ENCODE assay signal across 8 cellular contexts in the genomic region with DNA sequence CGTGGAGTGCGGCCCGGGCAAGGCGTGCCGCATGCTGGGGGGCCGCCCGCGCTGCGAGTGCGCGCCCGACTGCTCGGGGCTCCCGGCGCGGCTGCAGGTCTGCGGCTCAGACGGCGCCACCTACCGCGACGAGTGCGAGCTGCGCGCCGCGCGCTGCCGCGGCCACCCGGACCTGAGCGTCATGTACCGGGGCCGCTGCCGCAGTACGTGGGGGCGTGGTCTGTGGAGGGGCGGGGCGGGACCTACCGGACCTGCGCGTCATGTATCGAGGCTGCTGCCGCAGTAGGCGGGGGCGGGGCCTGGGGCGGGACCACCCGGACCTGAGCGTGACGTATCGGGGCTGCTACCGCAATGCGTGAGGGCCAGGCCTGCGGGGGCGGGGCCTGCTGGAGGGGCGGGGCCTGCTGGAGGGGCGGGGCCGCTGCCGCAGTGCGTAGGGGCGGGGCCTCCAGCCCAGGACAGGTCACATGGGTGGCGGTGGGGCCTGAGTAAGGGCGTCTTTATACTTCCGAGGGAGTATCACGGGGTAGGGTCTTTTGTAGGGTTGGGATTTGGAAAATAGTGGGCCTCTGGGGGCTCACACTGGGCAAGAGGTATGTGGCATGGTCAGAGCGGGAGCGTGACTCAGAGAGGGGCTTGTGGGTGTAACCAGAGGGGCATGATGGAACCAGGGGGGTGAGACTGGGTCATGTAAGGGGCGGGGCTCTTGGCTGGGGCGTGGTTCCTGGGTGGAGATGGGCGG. TPM values are rescaled to one million over a fixed set of nuclear protein-coding genes. Genes with fewer than 3 reads are reported as not detected.
DNase-seq lines count a peak whose midpoint lies in the region; ATAC-seq and TF ChIP-seq lines count a peak whose summit lies in the region.

No MANE protein-coding gene starts in this region.

- no peaks in the 10 kb centered on the region for H3K9me3 ChIP-seq in BLaER1 treated with 17β-estradiol and CSF1 and Interleukin-3, amounts not matched to agents 10 nM and 100 nM (replicated peaks in 1 of 11)
- no peaks in the 10 kb centered on the region for H3K9me3 ChIP-seq in colonic mucosa
- H3K9me3 ChIP-seq in left lung, result no peaks in the 10 kb centered on the region

- intact Hi-C loops in colonic mucosa (cut with DNase I), result no loop called here
- intact Hi-C loops in left lung (cut with DNase I), result no loop called here

- peak overlapping the region; percentile 77 to 97 (median 95) for H3K4me2 ChIP-seq in BLaER1 treated with 17β-estradiol and CSF1 and Interleukin-3, amounts not matched to agents 10 nM and 100 nM

- peak overlapping the region; percentile 77 to 91 (median 86) for H3K4me3 ChIP-seq in BLaER1 treated with 17β-estradiol and CSF1 and Interleukin-3, amounts not matched to agents 10 nM and 100 nM
- H3K4me3 ChIP-seq in colonic mucosa (peak overlapping the region; percentile 58), left lung (peak overlapping the region; percentile 60)

- H3K4me1 ChIP-seq in BLaER1 treated with 17β-estradiol and CSF1 and Interleukin-3, amounts not matched to agents 10 nM and 100 nM, result peaks cover 13 to 42% (median 34%) of the 10 kb centered on the region in 10 experiments
- no peaks in the 10 kb centered on the region for H3K4me1 ChIP-seq in colonic mucosa
- peaks cover 10 to 48% of the 10 kb centered on the region in 2 donors for H3K4me1 ChIP-seq in left lung

- H3K36me3 ChIP-seq in BLaER1 treated with 17β-estradiol and CSF1 and Interleukin-3, amounts not matched to agents 10 nM and 100 nM, result no peaks in the 10 kb centered on the region
- H3K36me3 ChIP-seq in colonic mucosa, result no peaks in the 10 kb centered on the region
- H3K36me3 ChIP-seq in left lung, result no peaks in the 10 kb centered on the region

- TF ChIP-seq CTCF in colonic mucosa (IDR thresholded peaks at IDR 0.05), result peak; percentile 24
- TF ChIP-seq CTCF in left lung (IDR thresholded peaks at IDR 0.05), result peak in 1 of 2 donors; percentile 35

- peaks cover 37 to 46% (median 44%) of the 10 kb centered on the region in 11 experiments for H3K27me3 ChIP-seq in BLaER1 treated with 17β-estradiol and CSF1 and Interleukin-3, amounts not matched to agents 10 nM and 100 nM
- H3K27me3 ChIP-seq in colonic mucosa (peaks cover 12% of the 10 kb centered on the region), left lung (peaks cover 0 to 25% of the 10 kb centered on the region in 2 donors)

- ATAC-seq in HG03457 (IDR thresholded peaks at IDR 0.05; ENCODE audit: unreplicated experiment), result peak; percentile 41
- ATAC-seq in left lung, result peak; percentile 86

- peak overlapping the region; percentile 83 to 98 (median 92) for H3K9ac ChIP-seq in BLaER1 treated with 17β-estradiol and CSF1 and Interleukin-3, amounts not matched to agents 10 nM and 100 nM
- peak overlapping the region; percentile 68 to 90 for H3K9ac ChIP-seq in colonic mucosa (ENCODE audit: low read depth in 2 of 2, low read length in 2 of 2)

- DNase-seq in GM19240 (ENCODE audit: insufficient read length, low spot score) (peak; percentile 99), NCI-H510A treated with DMSO at 0.1 percent for 48 hours (lab: John Stamatoyannopoulos, UW) (peak; percentile 19), colonic mucosa (peak; percentile 100), left lung (peak; percentile 100)
- DNase-seq in activated CD4-positive, alpha-beta T cell treated with anti-CD3 and anti-CD28 coated beads for 4 hours, result peak; percentile 100
- peak; percentile 99 for DNase-seq in stimulated activated CD4-positive, alpha-beta T cell treated with anti-CD3 and anti-CD28 coated beads, Interleukin-2, amount 100 ng/mL, for 4 hours (ENCODE audit: low read depth)

- H4K20me1 ChIP-seq in BLaER1 treated with 17β-estradiol and CSF1 and Interleukin-3, amounts not matched to agents 10 nM and 100 nM, result peaks cover 11 to 32% (median 21%) of the 10 kb centered on the region in 11 experiments; a peak in 19 of 22 replicates

- H3K27ac ChIP-seq in BLaER1 treated with 17β-estradiol and CSF1 and Interleukin-3, amounts not matched to agents 10 nM and 100 nM, result peak overlapping the region; percentile 86 to 94 (median 92)
- H3K27ac ChIP-seq in colonic mucosa, result peak overlapping the region; percentile 81
- peak overlapping the region; percentile 91 to 92 for H3K27ac ChIP-seq in left lung

RNA-seq across cellular contexts. Expression of a gene that starts 4.3 kb away (rescaled TPM):
- total RNA-seq in colonic mucosa (10 to 100 TPM in 1 of 2 donors, 1 to 10 TPM in 1; 4.5 to 10.1 TPM), left lung (100 to 1,000 TPM in 1 of 2 donors, 10 to 100 TPM in 1; 94.8 to 145 TPM)

RNA-seq across cellular contexts. Expression of a gene that starts 14.8 kb away (rescaled TPM):
- total RNA-seq in colonic mucosa, result not detected
- total RNA-seq in left lung, result not detected

RNA-seq across cellular contexts. Expression of a gene that starts 17.4 kb away (rescaled TPM):
- total RNA-seq in colonic mucosa (10 to 100 TPM; 54.6 to 74.7 TPM), left lung (10 to 100 TPM; 24.3 to 34.0 TPM)

RNA-seq across cellular contexts. Expression of a gene that starts 28.3 kb away (rescaled TPM):
- total RNA-seq in colonic mucosa, result 10 to 100 TPM in 1 of 2 donors, 1 to 10 TPM in 1; 3.9 to 13.5 TPM
- total RNA-seq in left lung, result 10 to 100 TPM; 30.2 to 33.0 TPM

RNA-seq across cellular contexts. Expression of a gene that starts 40.8 kb away (rescaled TPM):
- total RNA-seq in colonic mucosa (not detected), left lung (under 1 TPM; 0.21 to 0.29 TPM)

Comparison
In these comparisons a context has a peak if more than half of its experiments do, and no peak if none do; other contexts are left out.
1. Peak in every context shown above with its lines: DNase-seq, ATAC-seq, H3K4me3 ChIP-seq and H3K27ac ChIP-seq.
2. DNase-seq: peak in every context shown above with its lines; median percentile 100 in activated CD4-positive, alpha-beta T cell treated with anti-CD3 and anti-CD28 coated beads for 4 hours; 100 in colonic mucosa; 100 in left lung; 99 in GM19240; 99 in stimulated activated CD4-positive, alpha-beta T cell treated with anti-CD3 and anti-CD28 coated beads, Interleukin-2, amount 100 ng/mL, for 4 hours; 19 in NCI-H510A treated with DMSO at 0.1 percent for 48 hours.
3. RNA of a gene that starts 4.3 kb away (total RNA-seq): 94.8 to 145 TPM in left lung; 4.5 to 10.1 TPM in colonic mucosa; every median in the first group is over 4 times any median in the second.